9 cellular contexts compared by ENCODE assay signal in genomic region chr5:143761663-143762062, GRCh38. TPM values are rescaled to one million over a fixed set of nuclear protein-coding genes. Genes with fewer than 3 reads are reported as not detected.
"Had no signal": no experiment of that assay in that cellular context is flagged by ENCODE, and none has a peak within 500 bp of the region (broad histone marks: within the 10 kb centered on the region; RNA-seq: fewer than 3 reads in every experiment).

No MANE protein-coding gene starts in this region.

- DNase-seq: GM23248, H9, HCEC 1CT, IMR-90, KG1 had no signal

- H3K4me3 ChIP-seq: GM23248, K562 had no signal

- H3K4me3 Mint-ChIP-seq: H9 had no signal

- H3K4me1 Mint-ChIP-seq: H9 had no signal

- H3K27ac ChIP-seq: GM23248, HL-60 had no signal

- H3K9me3 Mint-ChIP-seq: H9 had no signal

- H2AFZ ChIP-seq: GM23248 had no signal

- ATAC-seq: K562 had no signal

- H3K9ac ChIP-seq: GM23248 had no signal

RNA-seq across cellular contexts. Expression of gene HMHB1, which starts 50.3 kb away (rescaled TPM):
- total RNA-seq: GM23248, H1, H9, HT1080, IMR-90, K562 had no signal
- polyA plus RNA-seq: GM23248, H1, IMR-90, K562 had no signal
